Comparison of ENCODE assay signal across 10 cellular contexts in the genomic region with DNA sequence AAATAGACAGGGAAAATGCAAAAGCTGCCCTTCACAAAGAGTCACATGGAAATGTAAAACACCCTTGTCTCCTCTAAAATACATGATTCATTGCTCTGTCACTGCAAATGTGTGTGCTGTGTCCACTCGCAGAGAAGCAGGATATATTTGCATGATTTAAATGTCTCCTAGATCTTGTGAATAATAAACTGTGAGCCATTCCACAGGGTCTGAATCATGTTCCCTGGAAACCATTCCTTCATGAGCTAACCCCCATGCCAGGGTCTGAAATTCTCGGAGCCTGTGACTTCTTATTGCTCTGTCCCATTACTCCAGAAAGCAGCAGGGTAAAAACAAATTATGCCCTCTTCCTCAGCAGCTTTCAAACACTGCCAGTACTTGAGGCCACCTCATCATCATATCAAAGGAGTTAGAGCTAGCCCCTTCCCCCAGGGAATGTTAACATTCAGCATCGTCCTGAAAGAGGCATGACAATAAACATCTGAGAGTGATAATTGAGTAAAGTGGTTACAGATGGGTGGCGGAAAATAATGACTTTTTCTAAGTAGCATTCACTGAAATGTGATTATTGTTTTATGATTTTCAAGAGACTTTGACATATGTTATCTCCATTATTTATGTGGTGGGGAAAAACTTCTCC. TPM values are rescaled to one million over a fixed set of nuclear protein-coding genes. Genes with fewer than 3 reads are reported as not detected.
DNase-seq lines count a peak whose midpoint lies in the region; ATAC-seq and TF ChIP-seq lines count a peak whose summit lies in the region.
"Had no signal": no experiment of that assay in that cellular context is flagged by ENCODE, and none has a peak within 500 bp of the region (broad histone marks: within the 10 kb centered on the region; RNA-seq: fewer than 3 reads in every experiment).

No MANE protein-coding gene starts in this region.

- H3K4me1 ChIP-seq in GM23338 (ENCODE audit: insufficient read depth) (peaks cover 29% of the 10 kb centered on the region), neuronal stem cell (ENCODE audit: control insufficient read depth in 2 of 2, insufficient read depth in 1 of 2, low read depth in 1 of 2, low read length in 2 of 2) (peaks cover 8 to 24% of the 10 kb centered on the region in 2 donors), tibial artery (peaks cover 0 to 15% (median 1%) of the 10 kb centered on the region in 4 donors)
- H3K4me1 ChIP-seq: right atrium auricular region had no signal

- H2BK12ac ChIP-seq in neuronal stem cell (ENCODE audit: low read length), result no peak overlapping the region

- H3K4me2 ChIP-seq in GM23338 (peak overlapping the region; percentile 55), neuronal stem cell (ENCODE audit: insufficient read depth, low read length, poor library complexity, severe bottlenecking) (no peak overlapping the region)

- no peak overlapping the region for H3K9ac ChIP-seq in neuronal stem cell (ENCODE audit: low read depth, low read length, poor library complexity)

- peak overlapping the region; percentile 31; the same call in 1 of the 2 replicates for H3K27ac Mint-ChIP-seq in GM23338

- H2AK5ac ChIP-seq in neuronal stem cell (ENCODE audit: low read depth, low read length), result no peak overlapping the region

- peaks cover 3% of the 10 kb centered on the region; the same call in 1 of the 3 replicates for H3K36me3 Mint-ChIP-seq in GM23338 (ENCODE audit: low read depth)

- intact Hi-C loops in tibial artery (cut with DNase I; ENCODE audit: low total_unique reads), result no loop called here

- TF ChIP-seq CTCF in GM23338 (conservative IDR thresholded peaks at IDR 0.05; ENCODE audit: low read depth in 2 of 2) (no peak), epithelial cell of esophagus (IDR thresholded peaks at IDR 0.05; ENCODE audit: insufficient read depth, low read depth, low read length, missing control alignments) (no peak), tibial artery (IDR thresholded peaks at IDR 0.05) (no peak)

- H3K4me3 ChIP-seq in GM23338 (peak overlapping the region; percentile 29), epithelial cell of esophagus (ENCODE audit: low read length) (no peak overlapping the region), neuronal stem cell (ENCODE audit: low read length in 2 of 2) (no peak overlapping the region), tibial artery (no peak overlapping the region)
- H3K4me3 ChIP-seq: cardiac muscle cell, right atrium auricular region had no signal

- no peak overlapping the region for H2BK15ac ChIP-seq in neuronal stem cell (ENCODE audit: low read length)

- no peak overlapping the region for H3K18ac ChIP-seq in neuronal stem cell (ENCODE audit: low read length)

- H2BK5ac ChIP-seq in neuronal stem cell (ENCODE audit: low read length), result no peak overlapping the region

- no peaks in the 10 kb centered on the region for H3K79me1 ChIP-seq in neuronal stem cell (ENCODE audit: low read depth, low read length)

- H3K4me3 Mint-ChIP-seq in GM23338, result peak overlapping the region; percentile 60

- H3K4ac ChIP-seq in neuronal stem cell (ENCODE audit: low read length), result no peak overlapping the region

- H3F3A ChIP-seq in GM23338 (replicated peaks; ENCODE audit: low read depth), result no peaks in the 10 kb centered on the region

- peaks cover 14% of the 10 kb centered on the region for H3K9me3 Mint-ChIP-seq in GM23338

- H3K9me2 ChIP-seq in GM23338 (ENCODE audit: insufficient read depth), result no peaks in the 10 kb centered on the region

- H3K79me2 ChIP-seq in GM23338 (replicated peaks; ENCODE audit: insufficient read depth), result no peaks in the 10 kb centered on the region

- peaks cover 15% of the 10 kb centered on the region for H3K27me3 Mint-ChIP-seq in GM23338 (ENCODE audit: insufficient read depth, low read depth, poor library complexity)

- H4K20me1 ChIP-seq in GM23338 (replicated peaks; ENCODE audit: insufficient read depth), result no peaks in the 10 kb centered on the region

- H3K36me3 ChIP-seq in GM23338 (ENCODE audit: insufficient read depth), result no peaks in the 10 kb centered on the region
- no peaks in the 10 kb centered on the region for H3K36me3 ChIP-seq in neuronal stem cell (replicated peaks in 1 of 2; ENCODE audit: control insufficient read depth in 2 of 2, insufficient read depth in 2 of 2, low read length in 2 of 2)
- no peaks in the 10 kb centered on the region for H3K36me3 ChIP-seq in tibial artery
- H3K36me3 ChIP-seq: cardiac muscle cell, right atrium auricular region had no signal

- no peak overlapping the region for H2BK120ac ChIP-seq in neuronal stem cell (ENCODE audit: low read depth, low read length)

- WGBS in neuronal stem cell (ENCODE audit: extremely low coverage in 2 of 2, insufficient read length in 2 of 2, insufficient replicate concordance in 1 of 2), 2 donors, result no CpG with 5 or more reads among the region's 4 CpGs

- no peak overlapping the region for H3K27ac ChIP-seq in GM23338 (ENCODE audit: low read depth)
- no peak overlapping the region for H3K27ac ChIP-seq in neuronal stem cell (replicated peaks; ENCODE audit: low read length)
- H3K27ac ChIP-seq in tibial artery, result no peak overlapping the region
- H3K27ac ChIP-seq: cardiac muscle cell, right atrium auricular region had no signal

- H3K23ac ChIP-seq in neuronal stem cell (ENCODE audit: low read depth, low read length, poor library complexity), result no peak overlapping the region

- H3K14ac ChIP-seq in neuronal stem cell (ENCODE audit: low read length), result no peak overlapping the region

- no peak overlapping the region for H4K91ac ChIP-seq in neuronal stem cell (ENCODE audit: low read depth, low read length, poor library complexity)

- H3K27me3 ChIP-seq in GM23338 (ENCODE audit: insufficient read depth) (peaks cover 6% of the 10 kb centered on the region; the same call in 1 of the 2 replicates), neuronal stem cell (ENCODE audit: control insufficient read depth in 3 of 3, insufficient read depth in 3 of 3, low read depth in 1 of 3, low read length in 3 of 3) (peaks cover 0 to 3% (median 0%) of the 10 kb centered on the region in 3 experiments), tibial artery (peaks cover 0 to 3% of the 10 kb centered on the region in 2 donors)
- H3K27me3 ChIP-seq: cardiac muscle cell, right atrium auricular region had no signal

- DNase-seq in GM23338 (ENCODE audit: low spot score) (peak; percentile 83), NCI-H460 (ENCODE audit: extremely low read depth, low read depth) (peak; percentile 8), epithelial cell of esophagus (ENCODE audit: low read depth) (peak; percentile 91), neuronal stem cell (ENCODE audit: low spot score) (no peak), NCI-H510A treated with DMSO at 0.1 percent for 48 hours (lab: John Stamatoyannopoulos, UW) (no peak), tibial artery (no peak)
- no peak for DNase-seq in activated CD4-positive, CD25-positive, alpha-beta regulatory T cell (lab: John Stamatoyannopoulos, UW)

- H3K4me1 Mint-ChIP-seq in GM23338, result peaks cover 40% of the 10 kb centered on the region

- ATAC-seq in GM23338, result peak; percentile 93
- ATAC-seq in HG03045 (IDR thresholded peaks at IDR 0.05; ENCODE audit: unreplicated experiment), result no peak

- H3K9me3 ChIP-seq in neuronal stem cell (replicated peaks in 1 of 2; ENCODE audit: control insufficient read depth in 2 of 2, insufficient read depth in 1 of 2, low read depth in 1 of 2, low read length in 2 of 2), result peaks cover 4 to 5% of the 10 kb centered on the region in 2 donors
- H3K9me3 ChIP-seq in tibial artery, result peaks cover 0 to 11% (median 4%) of the 10 kb centered on the region in 3 donors

- H2AFZ ChIP-seq in GM23338 (no peak overlapping the region), neuronal stem cell (ENCODE audit: low read length) (peak overlapping the region; percentile 71)

- no peak overlapping the region for H4K8ac ChIP-seq in neuronal stem cell (ENCODE audit: low read depth, low read length)

TF ChIP-seq in GM23338, 12 proteins besides CTCF, POLR2A, EP300 and RAD21:
- TF ChIP-seq CREB1 (CRISPR knock-in tag; IDR thresholded peaks at IDR 0.05; ENCODE audit: low read depth), result peak; percentile 31; the same call in 1 of the 2 replicates
- TF ChIP-seq, protein P1, sequence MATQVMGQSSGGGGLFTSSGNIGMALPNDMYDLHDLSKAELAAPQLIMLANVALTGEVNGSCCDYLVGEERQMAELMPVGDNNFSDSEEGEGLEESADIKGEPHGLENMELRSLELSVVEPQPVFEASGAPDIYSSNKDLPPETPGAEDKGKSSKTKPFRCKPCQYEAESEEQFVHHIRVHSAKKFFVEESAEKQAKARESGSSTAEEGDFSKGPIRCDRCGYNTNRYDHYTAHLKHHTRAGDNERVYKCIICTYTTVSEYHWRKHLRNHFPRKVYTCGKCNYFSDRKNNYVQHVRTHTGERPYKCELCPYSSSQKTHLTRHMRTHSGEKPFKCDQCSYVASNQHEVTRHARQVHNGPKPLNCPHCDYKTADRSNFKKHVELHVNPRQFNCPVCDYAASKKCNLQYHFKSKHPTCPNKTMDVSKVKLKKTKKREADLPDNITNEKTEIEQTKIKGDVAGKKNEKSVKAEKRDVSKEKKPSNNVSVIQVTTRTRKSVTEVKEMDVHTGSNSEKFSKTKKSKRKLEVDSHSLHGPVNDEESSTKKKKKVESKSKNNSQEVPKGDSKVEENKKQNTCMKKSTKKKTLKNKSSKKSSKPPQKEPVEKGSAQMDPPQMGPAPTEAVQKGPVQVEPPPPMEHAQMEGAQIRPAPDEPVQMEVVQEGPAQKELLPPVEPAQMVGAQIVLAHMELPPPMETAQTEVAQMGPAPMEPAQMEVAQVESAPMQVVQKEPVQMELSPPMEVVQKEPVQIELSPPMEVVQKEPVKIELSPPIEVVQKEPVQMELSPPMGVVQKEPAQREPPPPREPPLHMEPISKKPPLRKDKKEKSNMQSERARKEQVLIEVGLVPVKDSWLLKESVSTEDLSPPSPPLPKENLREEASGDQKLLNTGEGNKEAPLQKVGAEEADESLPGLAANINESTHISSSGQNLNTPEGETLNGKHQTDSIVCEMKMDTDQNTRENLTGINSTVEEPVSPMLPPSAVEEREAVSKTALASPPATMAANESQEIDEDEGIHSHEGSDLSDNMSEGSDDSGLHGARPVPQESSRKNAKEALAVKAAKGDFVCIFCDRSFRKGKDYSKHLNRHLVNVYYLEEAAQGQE (IDR thresholded peaks at IDR 0.05; ENCODE audit: unreplicated experiment), result no peak
- TF ChIP-seq NANOG (IDR thresholded peaks at IDR 0.05; ENCODE audit: borderline replicate concordance), result peak; percentile 81

RNA-seq across cellular contexts. Expression of a gene that starts 11.7 kb away (rescaled TPM):
- total RNA-seq in GM23338 (2014; rRNA removed; shearing (Covaris generic)), result not detected in 2 replicates
- not detected in 2 replicates for polyA plus RNA-seq in GM23338 (2016; fragmentation: Nextera tagmentation; extraction: Ambion mirVana)
- total RNA-seq in NCI-H460 (2014; rRNA removed; shearing (Covaris generic)), result not detected in 2 replicates
- polyA plus RNA-seq in NCI-H460 (2014; cell fraction: nucleus; rRNA removed), result not detected in 2 replicates
- not detected for polyA plus RNA-seq in neuronal stem cell (2013, experiment 1 of 2)
- polyA plus RNA-seq in neuronal stem cell (2013, experiment 2 of 2), result not detected
- total RNA-seq: cardiac muscle cell, right atrium auricular region had no signal
- polyA plus RNA-seq: cardiac muscle cell had no signal

Comparison
In these comparisons a context has a peak if more than half of its experiments do, and no peak if none do; other contexts are left out.
1. DNase-seq: peak in GM23338 (single experiment), NCI-H460 (single experiment) and epithelial cell of esophagus (single experiment); none in neuronal stem cell (single experiment), NCI-H510A treated with DMSO at 0.1 percent for 48 hours (single experiment), activated CD4-positive, CD25-positive, alpha-beta regulatory T cell (0 of 4) and tibial artery (0 of 2).